8 cellular contexts compared by ENCODE assay signal in genomic region chr17:32755045-32755805, GRCh38.
DNase-seq lines count a peak whose midpoint lies in the region; ATAC-seq and TF ChIP-seq lines count a peak whose summit lies in the region.

No MANE protein-coding gene starts in this region.

- H3K9me2 ChIP-seq in neural cell (ENCODE audit: insufficient read depth, low read length): no peaks in the 10 kb centered on the region

- H3K4me3 ChIP-seq in esophagus squamous epithelium (no peak overlapping the region), neural cell (ENCODE audit: low read length) (no peak overlapping the region)

- 72 to 78% methylated on average over 7 of the region's 7 CpGs for WGBS in esophagus squamous epithelium, 2 donors

- H3K79me2 ChIP-seq in neural cell (replicated peaks; ENCODE audit: insufficient read depth, low read length): no peaks in the 10 kb centered on the region

- no peaks in the 10 kb centered on the region for H3K4me1 ChIP-seq in esophagus squamous epithelium

- peak overlapping the region; percentile 60 for H2AFZ ChIP-seq in neural cell (ENCODE audit: low read depth, low read length)

- TF ChIP-seq RAD21 in neural cell (conservative IDR thresholded peaks at IDR 0.05): peak; percentile 99

- no peak for TF ChIP-seq EP300 in neural cell (conservative IDR thresholded peaks at IDR 0.05; ENCODE audit: poor library complexity, severe bottlenecking)

- no peak overlapping the region for H3K27ac ChIP-seq in esophagus squamous epithelium
- peak overlapping the region; percentile 85 for H3K27ac ChIP-seq in neural cell (ENCODE audit: low read length)

- H3F3A ChIP-seq in neural cell (ENCODE audit: insufficient read depth, low read length, poor library complexity, severe bottlenecking): no peaks in the 10 kb centered on the region

- TF ChIP-seq POLR2A in esophagus squamous epithelium (IDR thresholded peaks at IDR 0.05): no peak

- H3K36me3 ChIP-seq in esophagus squamous epithelium: peaks cover 0 to 31% (median 0%) of the 10 kb centered on the region in 3 donors
- H3K36me3 ChIP-seq in neural cell (ENCODE audit: insufficient read depth, low read length): no peaks in the 10 kb centered on the region

- intact Hi-C loops in esophagus squamous epithelium (cut with DNase I): loop anchor here (10.0 kb wide), 1 partner anchor 270 kb away; the partner anchor contains the start of gene CDK5R1

- peak overlapping the region; percentile 46 for H3K9ac ChIP-seq in neural cell (ENCODE audit: low read length)

- peak in 5 of 6 experiments; percentile 21 to 62 (median 52) for TF ChIP-seq CTCF in esophagus squamous epithelium (IDR thresholded peaks at IDR 0.05)
- peak; percentile 93 for TF ChIP-seq CTCF in neural cell (IDR thresholded peaks at IDR 0.05; ENCODE audit: poor library complexity, severe bottlenecking)

- H4K20me1 ChIP-seq in neural cell (ENCODE audit: insufficient read depth): no peaks in the 10 kb centered on the region

- H3K9me3 ChIP-seq in esophagus squamous epithelium: no peaks in the 10 kb centered on the region
- H3K9me3 ChIP-seq in neural cell (ENCODE audit: low read length): no peaks in the 10 kb centered on the region

- H3K4me2 ChIP-seq in neural cell (ENCODE audit: low read length): no peak overlapping the region

- DNase-seq in GM03348 (ENCODE audit: low spot score): peak; percentile 45
- DNase-seq in NAMALWA (ENCODE audit: low spot score): peak; percentile 75
- peak; percentile 72 for DNase-seq in SK-N-DZ (ENCODE audit: low spot score)
- DNase-seq in esophagus squamous epithelium (lab: John Stamatoyannopoulos, UW): no peak
- no peak for DNase-seq in activated effector memory CD4-positive, alpha-beta T cell treated with Interleukin-2 at 50 U/mL for 16 hours

- no peak for ATAC-seq in HG03439 (IDR thresholded peaks at IDR 0.05; ENCODE audit: unreplicated experiment)
- no peak for ATAC-seq in GM18498 (IDR thresholded peaks at IDR 0.05; ENCODE audit: unreplicated experiment)

- no peaks in the 10 kb centered on the region for H3K27me3 ChIP-seq in esophagus squamous epithelium
- H3K27me3 ChIP-seq in neural cell (ENCODE audit: insufficient read depth, low read depth, low read length): no peaks in the 10 kb centered on the region

TF ChIP-seq in neural cell, 6 proteins besides CTCF, POLR2A, EP300 and RAD21:
- TF ChIP-seq POLR2AphosphoS5 (IDR thresholded peaks at IDR 0.05) (peak; percentile 19), SMC3 (conservative IDR thresholded peaks at IDR 0.05; ENCODE audit: poor library complexity) (peak; percentile 97), EZH2 (IDR thresholded peaks at IDR 0.05; ENCODE audit: borderline replicate concordance, insufficient read depth, low read length, poor library complexity, severe bottlenecking) (no peak)

Comparison
In these comparisons a context has a peak if more than half of its experiments do, and no peak if none do; other contexts are left out.
1. DNase-seq: peak in GM03348 (single experiment), NAMALWA (single experiment) and SK-N-DZ (single experiment); none in esophagus squamous epithelium (single experiment) and activated effector memory CD4-positive, alpha-beta T cell treated with Interleukin-2 at 50 U/mL for 16 hours (single experiment).